ENCODE assay signal across 16 cellular contexts in genomic region chr20:61650912-61651733, GRCh38.
A peak's percentile ranks its signal among the peaks of the same experiment; 100 is the strongest.
DNase-seq lines count a peak whose midpoint lies in the region; ATAC-seq and TF ChIP-seq lines count a peak whose summit lies in the region.
"Had no signal": no experiment of that assay in that cellular context is flagged by ENCODE, and none has a peak within 500 bp of the region (broad histone marks: within the 10 kb centered on the region; RNA-seq: fewer than 3 reads in every experiment).

No MANE protein-coding gene starts in this region.

- H3K4me3 ChIP-seq in BLaER1 = no peak overlapping the region
- H3K4me3 ChIP-seq in GM23338 = no peak overlapping the region
- H3K4me3 ChIP-seq in spleen = no peak overlapping the region
- H3K4me3 ChIP-seq in PC-9 = no peak overlapping the region
- H3K4me3 ChIP-seq: GM12878, GM23248 had no signal

- no peak for TF ChIP-seq CTCF in GM23338 (conservative IDR thresholded peaks at IDR 0.05; ENCODE audit: low read depth in 2 of 2)
- TF ChIP-seq CTCF in chondrocyte (IDR thresholded peaks at IDR 0.05) = no peak
- no peak for TF ChIP-seq CTCF in spleen (IDR thresholded peaks at IDR 0.05 in 8 of 11, conservative IDR thresholded peaks at IDR 0.05 in 3 of 11)
- TF ChIP-seq CTCF in PC-9 (conservative IDR thresholded peaks at IDR 0.05) = no peak
- no peak for TF ChIP-seq CTCF in mesothelial cell of epicardium (IDR thresholded peaks at IDR 0.05; ENCODE audit: unreplicated experiment)

- peaks cover 13% of the 10 kb centered on the region for H3K4me1 ChIP-seq in BLaER1
- no peaks in the 10 kb centered on the region for H3K4me1 ChIP-seq in GM23338 (ENCODE audit: insufficient read depth)
- H3K4me1 ChIP-seq in spleen = no peaks in the 10 kb centered on the region
- no peaks in the 10 kb centered on the region for H3K4me1 ChIP-seq in PC-9 (replicated peaks; ENCODE audit: insufficient read depth)

- 88 to 90% (median 88%) methylated on average over 27 to 34 of the region's 34 CpGs for WGBS in spleen, 5 donors

- H3F3A ChIP-seq in GM23338 (replicated peaks; ENCODE audit: low read depth) = no peaks in the 10 kb centered on the region
- H3F3A ChIP-seq in PC-9 (ENCODE audit: insufficient read depth, low read depth) = no peaks in the 10 kb centered on the region

- H3K9ac ChIP-seq in BLaER1 = no peak overlapping the region
- H3K9ac ChIP-seq: GM23248 had no signal

- H3K9me2 ChIP-seq in GM23338 (ENCODE audit: insufficient read depth) (no peaks in the 10 kb centered on the region), PC-9 (ENCODE audit: insufficient read depth) (no peaks in the 10 kb centered on the region)

- no peak for TF ChIP-seq POLR2A in spleen (IDR thresholded peaks at IDR 0.05)

- H3K4me2 ChIP-seq in BLaER1 (peak overlapping the region; percentile 15), GM23338 (no peak overlapping the region), PC-9 (no peak overlapping the region)

- POLR2A ChIA-PET in PC-9 (lab: Charles Lee; ENCODE audit: unreplicated experiment) = no interaction called here

- H3K27me3 Mint-ChIP-seq in GM23338 (ENCODE audit: insufficient read depth, low read depth, poor library complexity) = peaks cover 19% of the 10 kb centered on the region
- peaks cover 44% of the 10 kb centered on the region for H3K27me3 Mint-ChIP-seq in chondrocyte (ENCODE audit: low read depth)
- peaks cover 29% of the 10 kb centered on the region for H3K27me3 Mint-ChIP-seq in mesothelial cell of epicardium (ENCODE audit: low read depth)
- H3K27me3 Mint-ChIP-seq: B cell had no signal

- no peak overlapping the region for H2AFZ ChIP-seq in GM23338
- H2AFZ ChIP-seq in PC-9 = no peak overlapping the region
- H2AFZ ChIP-seq: GM23248 had no signal

- CTCF ChIA-PET in PC-9 (lab: Charles Lee) = no interaction called here

- BruUV-seq in PC-9 (replicated peaks; lab: Mats Ljungman, UMichigan) = no TSS peak

- intact Hi-C loops in spleen (cut with DNase I; ENCODE audit: low total_unique reads) = no loop called here
- intact Hi-C loops in PC-9 (cut with micrococcal nuclease; ENCODE audit: unreplicated experiment) = no loop called here

- H3K27ac ChIP-seq in BLaER1 (no peak overlapping the region), GM23338 (ENCODE audit: low read depth) (no peak overlapping the region), spleen (no peak overlapping the region), PC-9 (no peak overlapping the region)
- H3K27ac ChIP-seq: C4-2B, GM23248 had no signal

- no peaks in the 10 kb centered on the region for H3K79me2 ChIP-seq in GM23338 (replicated peaks; ENCODE audit: insufficient read depth)
- H3K79me2 ChIP-seq in PC-9 (ENCODE audit: low read depth) = no peaks in the 10 kb centered on the region

- H3K36me3 ChIP-seq in BLaER1 (no peaks in the 10 kb centered on the region), GM23338 (ENCODE audit: insufficient read depth) (no peaks in the 10 kb centered on the region), spleen (no peaks in the 10 kb centered on the region), PC-9 (ENCODE audit: low read depth) (no peaks in the 10 kb centered on the region)

- H3K4me1 Mint-ChIP-seq in GM23338 = peaks cover 10% of the 10 kb centered on the region
- no peaks in the 10 kb centered on the region for H3K4me1 Mint-ChIP-seq in chondrocyte (ENCODE audit: low read depth)
- no peaks in the 10 kb centered on the region for H3K4me1 Mint-ChIP-seq in mesothelial cell of epicardium
- H3K4me1 Mint-ChIP-seq: B cell; CD4-positive, alpha-beta memory T cell had no signal

- H3K27ac Mint-ChIP-seq in GM23338 (0 out of 2 replicates have a peak overlapping the region, but pooled peaks have one; percentile 15), chondrocyte (ENCODE audit: unreplicated experiment) (no peak overlapping the region), mesothelial cell of epicardium (no peak overlapping the region)
- H3K27ac Mint-ChIP-seq: B cell; CD4-positive, alpha-beta memory T cell had no signal

- H3K9me3 Mint-ChIP-seq in GM23338 (peaks cover 17% of the 10 kb centered on the region), chondrocyte (ENCODE audit: low read depth) (no peaks in the 10 kb centered on the region), mesothelial cell of epicardium (no peaks in the 10 kb centered on the region)

- peaks cover 5% of the 10 kb centered on the region; the same call in 1 of the 3 replicates for H3K36me3 Mint-ChIP-seq in GM23338 (ENCODE audit: low read depth)
- no peaks in the 10 kb centered on the region for H3K36me3 Mint-ChIP-seq in chondrocyte (ENCODE audit: low read depth)
- H3K36me3 Mint-ChIP-seq in mesothelial cell of epicardium = no peaks in the 10 kb centered on the region
- H3K36me3 Mint-ChIP-seq: CD4-positive, alpha-beta memory T cell had no signal

- H3K9me3 ChIP-seq in BLaER1 (peaks cover 8% of the 10 kb centered on the region; the same call in 1 of the 2 replicates), spleen (peaks cover 0 to 16% (median 0%) of the 10 kb centered on the region in 8 donors), PC-9 (ENCODE audit: insufficient read depth, low read depth) (no peaks in the 10 kb centered on the region)

- ATAC-seq in GM23338 = no peak
- no peak for ATAC-seq in GM19455 (IDR thresholded peaks at IDR 0.05; ENCODE audit: unreplicated experiment)
- ATAC-seq: GM12878 had no signal

- H3K4me3 Mint-ChIP-seq in GM23338 (no peak overlapping the region), chondrocyte (ENCODE audit: unreplicated experiment) (no peak overlapping the region), mesothelial cell of epicardium (no peak overlapping the region)
- H3K4me3 Mint-ChIP-seq: B cell; CD4-positive, alpha-beta memory T cell had no signal

- H3K27me3 ChIP-seq in BLaER1 (no peaks in the 10 kb centered on the region), GM23338 (ENCODE audit: insufficient read depth) (no peaks in the 10 kb centered on the region), spleen (replicated peaks in 1 of 7) (no peaks in the 10 kb centered on the region), PC-9 (ENCODE audit: insufficient read depth, low read depth) (peaks cover 84% of the 10 kb centered on the region)

- H4K20me1 ChIP-seq in BLaER1 (no peaks in the 10 kb centered on the region), GM23338 (replicated peaks; ENCODE audit: insufficient read depth) (no peaks in the 10 kb centered on the region), PC-9 (ENCODE audit: insufficient read depth) (peaks cover 7% of the 10 kb centered on the region; the same call in 1 of the 2 replicates)

- DNase-seq in GM23338 (ENCODE audit: low spot score) (no peak), chondrocyte (ENCODE audit: low spot score) (peak; percentile 53), spleen (peak; percentile 63), PC-9 (no peak), mesothelial cell of epicardium (ENCODE audit: low spot score in 2 of 2, unreplicated experiment in 2 of 2) (no peak)
- DNase-seq: CD4-positive, alpha-beta memory T cell; DMS153; DMS79 treated with DMSO at 0.1 percent for 48 hours; GM23248; H7; KG1 had no signal

TF ChIP-seq in GM23338, 12 proteins besides CTCF, POLR2A, EP300 and RAD21:
- TF ChIP-seq REST (IDR thresholded peaks at IDR 0.05; ENCODE audit: unreplicated experiment) (no peak), ZNF331 (CRISPR knock-in tag; IDR thresholded peaks at IDR 0.05; ENCODE audit: low read depth) (no peak), POLR2AphosphoS5 (IDR thresholded peaks at IDR 0.05; ENCODE audit: low read depth) (no peak), EZH2phosphoT487 (IDR thresholded peaks at IDR 0.05; ENCODE audit: unreplicated experiment) (no peak)

Comparison
In these comparisons a context has a peak if more than half of its experiments do, and no peak if none do; other contexts are left out.
1. DNase-seq: peak in chondrocyte (single experiment) and spleen (single experiment); none in GM23338 (single experiment), PC-9 (0 of 2) and mesothelial cell of epicardium (0 of 2).